Comparison of ENCODE assay signal across 8 cellular contexts in the genomic region with DNA sequence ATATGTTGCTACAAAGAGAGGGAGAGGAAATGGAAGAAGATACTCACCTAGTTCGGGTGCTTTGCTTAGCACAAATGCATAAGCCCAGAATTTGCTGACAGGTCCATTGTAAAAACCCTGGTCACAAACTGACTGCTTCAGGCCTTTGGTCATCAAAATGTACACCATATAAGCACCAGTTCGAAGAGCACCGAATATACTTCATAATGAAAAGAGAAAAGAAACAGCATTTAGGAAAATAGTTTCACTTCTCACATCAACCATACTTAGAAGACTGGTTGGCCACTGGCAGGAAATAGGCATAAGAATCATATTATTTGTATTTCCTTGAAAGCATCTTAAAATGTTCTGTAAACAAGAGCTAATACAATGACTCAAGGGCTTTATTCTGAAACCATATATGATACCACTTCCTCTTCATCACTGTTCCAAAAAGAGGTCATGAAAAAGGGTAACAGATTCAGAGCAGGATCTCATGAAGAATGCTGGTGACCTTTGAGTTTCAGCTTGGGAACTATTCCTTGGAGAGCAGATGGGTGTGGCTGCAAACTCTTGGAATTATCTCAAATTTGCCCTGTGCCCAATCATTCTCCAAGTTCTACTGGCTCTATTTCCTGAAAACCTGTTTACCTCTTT.
A peak's percentile ranks its signal among the peaks of the same experiment; 100 is the strongest.
DNase-seq lines count a peak whose midpoint lies in the region; ATAC-seq and TF ChIP-seq lines count a peak whose summit lies in the region.

No MANE protein-coding gene starts in this region.

- no peak overlapping the region for H3K27ac ChIP-seq in gastrocnemius medialis

- H3K9me3 Mint-ChIP-seq in activated CD4-positive, alpha-beta T cell treated with anti-CD3 and anti-CD28 coated beads, Interleukin-2, amount 10 ng/mL, durations not matched to agents 24 days and 14 days = no peaks in the 10 kb centered on the region
- H3K9me3 Mint-ChIP-seq in T-helper 2 cell treated with Interferon-gamma antibody and Interleukin-4, amounts not matched to agents 5 μg/mL and 100 μg/mL, for 36 hours = no peaks in the 10 kb centered on the region
- no peaks in the 10 kb centered on the region for H3K9me3 Mint-ChIP-seq in stimulated activated effector memory CD8-positive, alpha-beta T cell treated with anti-CD3 and anti-CD28 coated beads, Interleukin-12 subunit alpha, Interleukin-12 subunit beta, amount 100 ng/mL, for 72 hours

- no peaks in the 10 kb centered on the region for H3K27me3 ChIP-seq in gastrocnemius medialis

- H3K4me1 ChIP-seq in gastrocnemius medialis = no peaks in the 10 kb centered on the region

- H3K9me3 ChIP-seq in gastrocnemius medialis = no peaks in the 10 kb centered on the region

- H3K27ac Mint-ChIP-seq in activated CD4-positive, alpha-beta T cell treated with anti-CD3 and anti-CD28 coated beads, Interleukin-2, amount 10 ng/mL, durations not matched to agents 24 days and 14 days = peak overlapping the region; percentile 82
- peak overlapping the region; percentile 84 for H3K27ac Mint-ChIP-seq in T-helper 2 cell treated with Interferon-gamma antibody and Interleukin-4, amounts not matched to agents 5 μg/mL and 100 μg/mL, for 36 hours
- peak overlapping the region; percentile 89 for H3K27ac Mint-ChIP-seq in stimulated activated effector memory CD8-positive, alpha-beta T cell treated with anti-CD3 and anti-CD28 coated beads, Interleukin-12 subunit alpha, Interleukin-12 subunit beta, amount 100 ng/mL, for 72 hours

- no peaks in the 10 kb centered on the region for H3K36me3 ChIP-seq in gastrocnemius medialis

- peak overlapping the region; percentile 65 for H3K4me3 Mint-ChIP-seq in activated CD4-positive, alpha-beta T cell treated with anti-CD3 and anti-CD28 coated beads, Interleukin-2, amount 10 ng/mL, durations not matched to agents 24 days and 14 days
- peak overlapping the region; percentile 80 for H3K4me3 Mint-ChIP-seq in T-helper 2 cell treated with Interferon-gamma antibody and Interleukin-4, amounts not matched to agents 5 μg/mL and 100 μg/mL, for 36 hours
- peak overlapping the region; percentile 58 for H3K4me3 Mint-ChIP-seq in stimulated activated effector memory CD8-positive, alpha-beta T cell treated with anti-CD3 and anti-CD28 coated beads, Interleukin-12 subunit alpha, Interleukin-12 subunit beta, amount 100 ng/mL, for 72 hours

- peak; percentile 70 for ATAC-seq in HG02884 (IDR thresholded peaks at IDR 0.05; ENCODE audit: unreplicated experiment)
- ATAC-seq in stimulated activated effector memory CD8-positive, alpha-beta T cell treated with anti-CD3 and anti-CD28 coated beads, Interleukin-12 subunit alpha, Interleukin-12 subunit beta, amount 100 ng/mL, for 72 hours = peak; percentile 84
- no peak for ATAC-seq in gastrocnemius medialis

- peaks cover 61% of the 10 kb centered on the region for H3K4me1 Mint-ChIP-seq in activated CD4-positive, alpha-beta T cell treated with anti-CD3 and anti-CD28 coated beads, Interleukin-2, amount 10 ng/mL, durations not matched to agents 24 days and 14 days
- H3K4me1 Mint-ChIP-seq in T-helper 2 cell treated with Interferon-gamma antibody and Interleukin-4, amounts not matched to agents 5 μg/mL and 100 μg/mL, for 36 hours (ENCODE audit: low read depth) = peaks cover 60% of the 10 kb centered on the region
- peaks cover 69% of the 10 kb centered on the region for H3K4me1 Mint-ChIP-seq in stimulated activated effector memory CD8-positive, alpha-beta T cell treated with anti-CD3 and anti-CD28 coated beads, Interleukin-12 subunit alpha, Interleukin-12 subunit beta, amount 100 ng/mL, for 72 hours

- H3K27me3 Mint-ChIP-seq in activated CD4-positive, alpha-beta T cell treated with anti-CD3 and anti-CD28 coated beads, Interleukin-2, amount 10 ng/mL, durations not matched to agents 24 days and 14 days = no peaks in the 10 kb centered on the region
- H3K27me3 Mint-ChIP-seq in T-helper 2 cell treated with Interferon-gamma antibody and Interleukin-4, amounts not matched to agents 5 μg/mL and 100 μg/mL, for 36 hours (ENCODE audit: low read depth) = no peaks in the 10 kb centered on the region

- intact Hi-C loops in activated CD4-positive, alpha-beta T cell treated with anti-CD3 and anti-CD28 coated beads, Interleukin-2, amount 10 ng/mL, durations not matched to agents 24 days and 14 days (cut with micrococcal nuclease) = loop anchor here (1.0 to 5.0 kb wide), 3 partner anchors 29 to 458 kb away; no protein-coding TSS in a partner anchor
- intact Hi-C loops in gastrocnemius medialis (cut with DNase I; ENCODE audit: low total_unique reads) = no loop called here

- peaks cover 5% of the 10 kb centered on the region for H3K36me3 Mint-ChIP-seq in activated CD4-positive, alpha-beta T cell treated with anti-CD3 and anti-CD28 coated beads, Interleukin-2, amount 10 ng/mL, durations not matched to agents 24 days and 14 days (ENCODE audit: low read depth)
- peaks cover 14% of the 10 kb centered on the region for H3K36me3 Mint-ChIP-seq in T-helper 2 cell treated with Interferon-gamma antibody and Interleukin-4, amounts not matched to agents 5 μg/mL and 100 μg/mL, for 36 hours (ENCODE audit: low read depth)
- peaks cover 6% of the 10 kb centered on the region for H3K36me3 Mint-ChIP-seq in stimulated activated effector memory CD8-positive, alpha-beta T cell treated with anti-CD3 and anti-CD28 coated beads, Interleukin-12 subunit alpha, Interleukin-12 subunit beta, amount 100 ng/mL, for 72 hours

- no peak overlapping the region for H3K4me3 ChIP-seq in gastrocnemius medialis

- TF ChIP-seq POLR2A in gastrocnemius medialis (IDR thresholded peaks at IDR 0.05) = no peak

- in situ Hi-C loops in gastrocnemius medialis (cut with MboI; ENCODE audit: low sequenced_read_pairs in 4 of 4) = loop anchor here in 2 of 4 donors (10.0 kb wide), 1 partner anchor 145 kb away; no protein-coding TSS in a partner anchor

- peak; percentile 70 for DNase-seq in activated CD4-positive, alpha-beta T cell treated with anti-CD3 and anti-CD28 coated beads, Interleukin-2, amount 10 ng/mL, durations not matched to agents 24 days and 14 days
- DNase-seq in activated CD4-positive, alpha-beta T cell treated with anti-CD3 and anti-CD28 coated beads, Interleukin-2, amount 50 U/mL, for 4 hours = no peak
- DNase-seq in T-helper 2 cell treated with Interferon-gamma antibody and Interleukin-4, amounts not matched to agents 5 μg/mL and 100 μg/mL, for 36 hours (ENCODE audit: low spot score) = peak; percentile 10
- DNase-seq in stimulated activated effector memory CD8-positive, alpha-beta T cell treated with anti-CD3 and anti-CD28 coated beads, Interleukin-12 subunit alpha, Interleukin-12 subunit beta, amount 100 ng/mL, for 72 hours (ENCODE audit: low spot score in 2 of 2) = no peak
- DNase-seq in stimulated activated naive CD4-positive, alpha-beta T cell (lab: John Stamatoyannopoulos, UW) = no peak
- DNase-seq in gastrocnemius medialis = no peak
- DNase-seq in stimulated activated CD4-positive, alpha-beta T cell treated with anti-CD3 and anti-CD28 coated beads, Interleukin-2, amount 100 ng/mL, for 24 hours = no peak

- TF ChIP-seq CTCF in gastrocnemius medialis (IDR thresholded peaks at IDR 0.05 in 4 of 5, conservative IDR thresholded peaks at IDR 0.05 in 1 of 5) = no peak

Comparison
In these comparisons a context has a peak if more than half of its experiments do, and no peak if none do; other contexts are left out.
1. DNase-seq: peak in activated CD4-positive, alpha-beta T cell treated with anti-CD3 and anti-CD28 coated beads, Interleukin-2, amount 10 ng/mL, durations not matched to agents 24 days and 14 days (single experiment) and T-helper 2 cell treated with Interferon-gamma antibody and Interleukin-4, amounts not matched to agents 5 μg/mL and 100 μg/mL, for 36 hours (single experiment); none in activated CD4-positive, alpha-beta T cell treated with anti-CD3 and anti-CD28 coated beads, Interleukin-2, amount 50 U/mL, for 4 hours (0 of 2), stimulated activated effector memory CD8-positive, alpha-beta T cell treated with anti-CD3 and anti-CD28 coated beads, Interleukin-12 subunit alpha, Interleukin-12 subunit beta, amount 100 ng/mL, for 72 hours (0 of 2), stimulated activated naive CD4-positive, alpha-beta T cell (0 of 6), gastrocnemius medialis (0 of 2) and stimulated activated CD4-positive, alpha-beta T cell treated with anti-CD3 and anti-CD28 coated beads, Interleukin-2, amount 100 ng/mL, for 24 hours (0 of 2).
2. ATAC-seq: peak in HG02884 (single experiment) and stimulated activated effector memory CD8-positive, alpha-beta T cell treated with anti-CD3 and anti-CD28 coated beads, Interleukin-12 subunit alpha, Interleukin-12 subunit beta, amount 100 ng/mL, for 72 hours (single experiment); none in gastrocnemius medialis (0 of 2).
3. Peak in every context shown above with its lines, with median percentiles within 50 percentile points of each other: H3K27ac Mint-ChIP-seq and H3K4me3 Mint-ChIP-seq.